8 cellular contexts compared by ENCODE assay signal in genomic region chr1:26694185-26694572, GRCh38. TPM values are rescaled to one million over a fixed set of nuclear protein-coding genes. Genes with fewer than 3 reads are reported as not detected.
A peak's percentile ranks its signal among the peaks of the same experiment; 100 is the strongest.
DNase-seq lines count a peak whose midpoint lies in the region; ATAC-seq and TF ChIP-seq lines count a peak whose summit lies in the region.

No MANE protein-coding gene starts in this region.

- no peak overlapping the region for H3K4me3 ChIP-seq in liver (ENCODE audit: low read depth in 1 of 3, low read length in 3 of 3)
- no peak overlapping the region for H3K4me3 ChIP-seq in testis

- H3K27me3 Mint-ChIP-seq in T-helper 2 cell treated with Interferon-gamma antibody and Interleukin-4, amounts not matched to agents 5 μg/mL and 100 μg/mL, for 36 hours (ENCODE audit: low read depth), result no peaks in the 10 kb centered on the region
- H3K27me3 Mint-ChIP-seq in activated T-helper 17 cell treated with anti-CD3 and anti-CD28 coated beads, Interleukin-2, amount 50 U/mL, for 72 hours, result no peaks in the 10 kb centered on the region

- peak overlapping the region; percentile 90 for H3K4me3 Mint-ChIP-seq in T-helper 2 cell treated with Interferon-gamma antibody and Interleukin-4, amounts not matched to agents 5 μg/mL and 100 μg/mL, for 36 hours
- H3K4me3 Mint-ChIP-seq in activated T-helper 17 cell treated with anti-CD3 and anti-CD28 coated beads, Interleukin-2, amount 50 U/mL, for 72 hours, result peak overlapping the region; percentile 90

- no peak for TF ChIP-seq RAD21 in liver (IDR thresholded peaks at IDR 0.05)

- no peaks in the 10 kb centered on the region for H3K36me3 ChIP-seq in liver (ENCODE audit: control insufficient read depth in 4 of 4, insufficient read depth in 3 of 4, low read depth in 1 of 4, low read length in 3 of 4)
- no peaks in the 10 kb centered on the region for H3K36me3 ChIP-seq in testis (ENCODE audit: low read depth, missing control alignments)

- intact Hi-C loops in testis (cut with DNase I; ENCODE audit: low total_unique reads), result no loop called here

- WGBS in liver, result 56% methylated on average over 2 of the region's 2 CpGs
- whole genome bisulfite sequencing in testis, 2 donors, result 15 to 38% methylated on average over 2 of the region's 2 CpGs

- DNase-seq in T-helper 2 cell treated with Interferon-gamma antibody and Interleukin-4, amounts not matched to agents 5 μg/mL and 100 μg/mL, for 36 hours (ENCODE audit: low spot score), result no peak
- DNase-seq in T-helper 2 cell (no peak), testis (peak; percentile 23), GOT3 (lab: John Stamatoyannopoulos, UW) (no peak), COR-L47 (lab: John Stamatoyannopoulos, UW) (no peak)

- H3K27me3 ChIP-seq in liver (ENCODE audit: control insufficient read depth in 4 of 4, insufficient read depth in 4 of 4, low read length in 3 of 4), result no peaks in the 10 kb centered on the region
- no peaks in the 10 kb centered on the region for H3K27me3 ChIP-seq in testis

- H3K27ac ChIP-seq in liver (ENCODE audit: low read depth in 1 of 2, low read length in 2 of 2), result peak overlapping the region; percentile 95 to 98
- H3K27ac ChIP-seq in testis, result peak overlapping the region; percentile 97 to 99

- H3K27ac Mint-ChIP-seq in T-helper 2 cell treated with Interferon-gamma antibody and Interleukin-4, amounts not matched to agents 5 μg/mL and 100 μg/mL, for 36 hours, result peak overlapping the region; percentile 94
- H3K27ac Mint-ChIP-seq in activated T-helper 17 cell treated with anti-CD3 and anti-CD28 coated beads, Interleukin-2, amount 50 U/mL, for 72 hours, result peak overlapping the region; percentile 85

- H3K36me3 Mint-ChIP-seq in T-helper 2 cell treated with Interferon-gamma antibody and Interleukin-4, amounts not matched to agents 5 μg/mL and 100 μg/mL, for 36 hours (ENCODE audit: low read depth), result no peaks in the 10 kb centered on the region
- H3K36me3 Mint-ChIP-seq in activated T-helper 17 cell treated with anti-CD3 and anti-CD28 coated beads, Interleukin-2, amount 50 U/mL, for 72 hours (ENCODE audit: low read depth), result peaks cover 5% of the 10 kb centered on the region

- H3K4me1 ChIP-seq in liver (ENCODE audit: control insufficient read depth in 4 of 4, insufficient read depth in 4 of 4, low read length in 3 of 4) (peaks cover 14 to 42% (median 33%) of the 10 kb centered on the region in 4 donors), testis (peaks cover 37% of the 10 kb centered on the region)

- H3K9ac ChIP-seq in liver (ENCODE audit: low read depth in 1 of 2, low read length in 2 of 2), result no peak overlapping the region

- TF ChIP-seq CTCF in liver (IDR thresholded peaks at IDR 0.05; ENCODE audit: low read depth, low read length, missing input control) (no peak), testis (IDR thresholded peaks at IDR 0.05) (no peak)

- H3K9me3 ChIP-seq in liver (ENCODE audit: control insufficient read depth in 4 of 4, low read length in 3 of 4) (no peaks in the 10 kb centered on the region), testis (no peaks in the 10 kb centered on the region)

- ATAC-seq in activated T-helper 17 cell treated with anti-CD3 and anti-CD28 coated beads, Interleukin-2, amount 50 U/mL, for 72 hours (replicated peaks), result no peak
- no peak for ATAC-seq in GM18870 (IDR thresholded peaks at IDR 0.05; ENCODE audit: unreplicated experiment)

- H3K4me1 Mint-ChIP-seq in T-helper 2 cell treated with Interferon-gamma antibody and Interleukin-4, amounts not matched to agents 5 μg/mL and 100 μg/mL, for 36 hours (ENCODE audit: low read depth), result peaks cover 28% of the 10 kb centered on the region
- H3K4me1 Mint-ChIP-seq in activated T-helper 17 cell treated with anti-CD3 and anti-CD28 coated beads, Interleukin-2, amount 50 U/mL, for 72 hours, result peaks cover 10% of the 10 kb centered on the region

- H3K9me3 Mint-ChIP-seq in T-helper 2 cell treated with Interferon-gamma antibody and Interleukin-4, amounts not matched to agents 5 μg/mL and 100 μg/mL, for 36 hours, result no peaks in the 10 kb centered on the region
- H3K9me3 Mint-ChIP-seq in activated T-helper 17 cell treated with anti-CD3 and anti-CD28 coated beads, Interleukin-2, amount 50 U/mL, for 72 hours, result no peaks in the 10 kb centered on the region

- TF ChIP-seq POLR2A in testis (IDR thresholded peaks at IDR 0.05), result no peak

TF ChIP-seq in liver, 16 proteins besides CTCF, POLR2A, EP300 and RAD21:
- TF ChIP-seq RXRA (IDR thresholded peaks at IDR 0.05) (no peak), GABPA (IDR thresholded peaks at IDR 0.05 in 1 of 2, conservative IDR thresholded peaks at IDR 0.05 in 1 of 2) (no peak), HNF4G (IDR thresholded peaks at IDR 0.05) (no peak), JUND (IDR thresholded peaks at IDR 0.05) (no peak), ATF3 (IDR thresholded peaks at IDR 0.05) (no peak), TAF1 (conservative IDR thresholded peaks at IDR 0.05) (no peak), SP1 (IDR thresholded peaks at IDR 0.05) (no peak)

RNA-seq across cellular contexts. Expression of gene ARID1A, which starts 1.6 kb away (rescaled TPM):
- 10 to 100 TPM; 72.5 to 83.4 TPM for total RNA-seq in activated T-helper 17 cell treated with anti-CD3 and anti-CD28 coated beads, Interleukin-2, amount 50 U/mL, for 72 hours
- total RNA-seq in liver (10 to 100 TPM; 25.6 to 31.9 TPM), testis (100 to 1,000 TPM; 106 to 119 TPM)
- polyA plus RNA-seq in liver (10 to 100 TPM; 12.2 to 14.8 TPM), testis (ENCODE audit: insufficient read depth, low read depth, low replicate concordance) (53.7 TPM)
